ENCODE assay signal across 20 cellular contexts in the genomic region with DNA sequence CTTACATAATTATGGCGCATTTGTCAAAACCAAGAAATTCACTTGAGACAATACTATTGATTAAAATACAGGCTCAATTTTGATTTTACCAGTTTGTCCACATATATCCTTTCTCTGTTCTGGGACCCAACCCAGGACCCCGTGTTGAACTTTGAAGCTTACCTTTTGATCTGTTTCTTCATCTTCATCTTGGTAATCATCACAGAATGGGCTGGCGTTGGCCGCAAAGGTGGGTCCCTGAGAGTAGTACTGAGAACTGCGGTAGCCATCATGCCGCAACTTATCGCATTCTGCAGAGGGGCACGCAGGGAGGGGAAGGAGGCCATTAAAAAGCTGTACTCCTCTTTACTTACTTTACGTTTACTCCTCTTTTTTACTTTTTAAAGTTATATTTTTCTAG. TPM values are rescaled to one million over a fixed set of nuclear protein-coding genes. Genes with fewer than 3 reads are reported as not detected.
A peak's percentile ranks its signal among the peaks of the same experiment; 100 is the strongest.
DNase-seq lines count a peak whose midpoint lies in the region; ATAC-seq, FAIRE-seq and TF ChIP-seq lines count a peak whose summit lies in the region.
"Had no signal": no experiment of that assay in that cellular context is flagged by ENCODE, and none has a peak within 500 bp of the region (broad histone marks: within the 10 kb centered on the region; RNA-seq: fewer than 3 reads in every experiment).

No MANE protein-coding gene starts in this region.

- H3K27me3 ChIP-seq in liver (ENCODE audit: control insufficient read depth in 4 of 4, insufficient read depth in 4 of 4, low read length in 3 of 4) (no peaks in the 10 kb centered on the region), HepG2 (ENCODE audit: control insufficient read depth in 1 of 2, insufficient read depth in 2 of 2, low read length in 2 of 2) (no peaks in the 10 kb centered on the region)
- H3K27me3 ChIP-seq: BLaER1 treated with 17β-estradiol and CSF1 and Interleukin-3, amounts not matched to agents 10 nM and 100 nM had no signal

- FAIRE-seq in HepG2 (lab: Jason Lieb, UNC), result no peak
- FAIRE-seq: A549, D721Med, GM12878, GM12892, GM18507, GM19239 had no signal

- no peak for TF ChIP-seq CTCF in liver (IDR thresholded peaks at IDR 0.05; ENCODE audit: low read depth, low read length, missing input control)
- no peak for TF ChIP-seq CTCF in HepG2 (CRISPR knock-in tag; IDR thresholded peaks at IDR 0.05)
- TF ChIP-seq CTCF in GM10248 (IDR thresholded peaks at IDR 0.05; ENCODE audit: control extremely low read depth, extremely low read depth, low read depth, missing control alignments), result no peak

- DNase-seq in HepG2 (ENCODE audit: low spot score), result no peak
- DNase-seq in left lobe of liver (ENCODE audit: low spot score), result no peak
- DNase-seq in NCI-H1417 treated with DMSO at 0.1 percent for 48 hours (lab: John Stamatoyannopoulos, UW), result no peak
- DNase-seq in GM10248 (ENCODE audit: extremely low spot score), result no peak
- DNase-seq: AML-193; Caco-2; Calu3; CD4-positive, alpha-beta T cell; CD8-positive, alpha-beta T cell; DMS79 treated with DMSO at 0.1 percent for 48 hours; GF-D8 had no signal

- H3K9ac ChIP-seq in liver (ENCODE audit: low read depth in 1 of 2, low read length in 2 of 2), result no peak overlapping the region
- no peak overlapping the region for H3K9ac ChIP-seq in HepG2 (ENCODE audit: insufficient read depth, low read depth, low read length)
- H3K9ac ChIP-seq: BLaER1 treated with 17β-estradiol and CSF1 and Interleukin-3, amounts not matched to agents 10 nM and 100 nM had no signal

- H3K79me2 ChIP-seq in HepG2 (ENCODE audit: insufficient read depth, low read length), result peaks cover 45% of the 10 kb centered on the region

- no peak for TF ChIP-seq RAD21 in liver (IDR thresholded peaks at IDR 0.05)
- TF ChIP-seq RAD21 in HepG2 (CRISPR knock-in tag; IDR thresholded peaks at IDR 0.05), result no peak

- peaks cover 3 to 8% (median 4%) of the 10 kb centered on the region in 4 donors for H3K4me1 ChIP-seq in liver (ENCODE audit: control insufficient read depth in 4 of 4, insufficient read depth in 4 of 4, low read length in 3 of 4)
- peaks cover 34% of the 10 kb centered on the region for H3K4me1 ChIP-seq in HepG2 (ENCODE audit: insufficient read depth, low read length)
- H3K4me1 ChIP-seq: BLaER1 treated with 17β-estradiol and CSF1 and Interleukin-3, amounts not matched to agents 10 nM and 100 nM had no signal

- no peak overlapping the region for H2AFZ ChIP-seq in HepG2 (ENCODE audit: low read length)

- BruUV-seq in HepG2 (replicated peaks; lab: Mats Ljungman, UMichigan), result no TSS peak

- ATAC-seq in HepG2 (no peak), left lobe of liver (peak; percentile 62)
- ATAC-seq: A549; CD8-positive, alpha-beta T cell; GM12878 had no signal

- no peaks in the 10 kb centered on the region; the same call in 1 of the 2 replicates for H4K20me1 ChIP-seq in HepG2 (ENCODE audit: insufficient read depth, low read length)
- H4K20me1 ChIP-seq: BLaER1 treated with 17β-estradiol and CSF1 and Interleukin-3, amounts not matched to agents 10 nM and 100 nM had no signal

- in situ Hi-C loops in HepG2 (cut with HindIII; ENCODE audit: extremely low pct_ligation_motif_present, low pct_unique_long_range_greater_than_20kb), result no loop called here

- H3K36me3 ChIP-seq in liver (ENCODE audit: control insufficient read depth in 4 of 4, insufficient read depth in 3 of 4, low read depth in 1 of 4, low read length in 3 of 4) (peaks cover 3 to 23% (median 14%) of the 10 kb centered on the region in 4 donors), HepG2 (replicated peaks in 1 of 2; ENCODE audit: control insufficient read depth in 1 of 2, insufficient read depth in 2 of 2, low read length in 2 of 2) (peaks cover 10 to 61% of the 10 kb centered on the region in 2 experiments)

- TF ChIP-seq EP300 in HepG2 (IDR thresholded peaks at IDR 0.05; ENCODE audit: low read depth in 2 of 2, low read length in 2 of 2) (no peak), HepG2 (CRISPR knock-in tag; IDR thresholded peaks at IDR 0.05; ENCODE audit: borderline replicate concordance) (no peak)

- H3K9me3 ChIP-seq in liver (ENCODE audit: control insufficient read depth in 4 of 4, low read length in 3 of 4), result no peaks in the 10 kb centered on the region
- H3K9me3 ChIP-seq in HepG2 (ENCODE audit: low read length), result no peaks in the 10 kb centered on the region
- H3K9me3 ChIP-seq: A549, Caco-2 had no signal

- H3K27ac ChIP-seq in liver (ENCODE audit: low read depth in 1 of 2, low read length in 2 of 2), result no peak overlapping the region
- H3K27ac ChIP-seq in HepG2 (ENCODE audit: extremely low read length, insufficient read depth, low read length), result no peak overlapping the region
- H3K27ac ChIP-seq: 22Rv1; A549; BLaER1 treated with 17β-estradiol and CSF1 and Interleukin-3, amounts not matched to agents 10 nM and 100 nM had no signal

- CTCF ChIA-PET in HepG2 (lab: Yijun Ruan, JAX; ENCODE audit: low intra/inter-chr PET ratio, low total read pairs) (no interaction called here), GM10248 (lab: Yijun Ruan, JAX) (no interaction called here)

- 72% methylated on average over 9 of the region's 9 CpGs for WGBS in liver
- WGBS in HepG2 (ENCODE audit: low lambda C conversion rate), result 85% methylated on average over 9 of the region's 9 CpGs

- intact Hi-C loops in HepG2 (cut with micrococcal nuclease; ENCODE audit: unreplicated experiment), result no loop called here

- H3K4me2 ChIP-seq in HepG2 (ENCODE audit: low read depth, low read length), result no peak overlapping the region
- H3K4me2 ChIP-seq: A549; BLaER1 treated with 17β-estradiol and CSF1 and Interleukin-3, amounts not matched to agents 10 nM and 100 nM had no signal

- H3K4me3 ChIP-seq in liver (ENCODE audit: low read depth in 1 of 3, low read length in 3 of 3) (no peak overlapping the region), HepG2 (replicated peaks in 1 of 3; ENCODE audit: insufficient read depth in 1 of 3, low read depth in 2 of 3, low read length in 3 of 3) (no peak overlapping the region)
- H3K4me3 ChIP-seq: A549; BLaER1 treated with 17β-estradiol and CSF1 and Interleukin-3, amounts not matched to agents 10 nM and 100 nM; GM12878 had no signal

- TF ChIP-seq POLR2A in HepG2 (IDR thresholded peaks at IDR 0.05; ENCODE audit: insufficient read depth in 1 of 2, low read depth in 2 of 2, low read length in 2 of 2), result no peak

- POLR2A ChIA-PET in HepG2 (lab: Yijun Ruan, JAX), result no interaction called here
- POLR2A ChIA-PET in GM10248 (lab: Yijun Ruan, JAX), result no interaction called here

TF ChIP-seq in liver, 16 proteins besides CTCF, POLR2A, EP300 and RAD21:
- peak; percentile 43 to 44 for TF ChIP-seq HNF4A (conservative IDR thresholded peaks at IDR 0.05)
- no peak for TF ChIP-seq JUND (IDR thresholded peaks at IDR 0.05)

TF ChIP-seq in HepG2, 621 proteins besides CTCF, POLR2A, EP300 and RAD21:
- TF ChIP-seq SSRP1 (CRISPR knock-in tag; IDR thresholded peaks at IDR 0.05) (no peak), ZNF34 (CRISPR knock-in tag; IDR thresholded peaks at IDR 0.05; ENCODE audit: borderline replicate concordance) (no peak), ZNF879 (CRISPR knock-in tag; IDR thresholded peaks at IDR 0.05) (no peak), ETV5 (CRISPR knock-in tag; IDR thresholded peaks at IDR 0.05; ENCODE audit: borderline replicate concordance) (no peak), ZNF180 (CRISPR knock-in tag; IDR thresholded peaks at IDR 0.05; ENCODE audit: borderline replicate concordance, low read depth) (no peak)
- TF ChIP-seq, protein P1, sequence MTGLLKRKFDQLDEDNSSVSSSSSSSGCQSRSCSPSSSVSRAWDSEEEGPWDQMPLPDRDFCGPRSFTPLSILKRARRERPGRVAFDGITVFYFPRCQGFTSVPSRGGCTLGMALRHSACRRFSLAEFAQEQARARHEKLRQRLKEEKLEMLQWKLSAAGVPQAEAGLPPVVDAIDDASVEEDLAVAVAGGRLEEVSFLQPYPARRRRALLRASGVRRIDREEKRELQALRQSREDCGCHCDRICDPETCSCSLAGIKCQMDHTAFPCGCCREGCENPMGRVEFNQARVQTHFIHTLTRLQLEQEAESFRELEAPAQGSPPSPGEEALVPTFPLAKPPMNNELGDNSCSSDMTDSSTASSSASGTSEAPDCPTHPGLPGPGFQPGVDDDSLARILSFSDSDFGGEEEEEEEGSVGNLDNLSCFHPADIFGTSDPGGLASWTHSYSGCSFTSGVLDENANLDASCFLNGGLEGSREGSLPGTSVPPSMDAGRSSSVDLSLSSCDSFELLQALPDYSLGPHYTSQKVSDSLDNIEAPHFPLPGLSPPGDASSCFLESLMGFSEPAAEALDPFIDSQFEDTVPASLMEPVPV (CRISPR knock-in tag; IDR thresholded peaks at IDR 0.05), result no peak

RNA-seq across cellular contexts. Expression of a gene that starts 26.1 kb away (rescaled TPM):
- total RNA-seq in liver (10 to 100 TPM; 10.9 to 33.0 TPM), HepG2 (2016; rRNA removed; fragmentation: Illumina TruSeq; extraction: Trizol) (53.6 and 59.5 TPM in 2 replicates), left lobe of liver (59.8 TPM)
- polyA plus RNA-seq in liver (10 to 100 TPM in 1 of 2 donors, 1 to 10 TPM in 1; 6.6 to 30.4 TPM), HepG2 (2011; rRNA removed) (22.6 and 24.9 TPM in 2 replicates)
- total RNA-seq in HepG2 (2016; cell fraction: cytosol; rRNA removed; fragmentation: Illumina TruSeq; extraction: Trizol; ENCODE audit: low read depth), result 19.0 and 21.3 TPM in 2 replicates
- 55.9 and 56.5 TPM in 2 replicates for total RNA-seq in HepG2 (2016; cell fraction: insoluble cytoplasmic fraction; rRNA removed; fragmentation: Illumina TruSeq; extraction: Trizol)
- total RNA-seq in HepG2 (2016; cell fraction: membrane; rRNA removed; fragmentation: Illumina TruSeq; extraction: Trizol), result 22.2 and 23.0 TPM in 2 replicates
- 124 and 133 TPM in 2 replicates for total RNA-seq in HepG2 (2016; cell fraction: nucleus; rRNA removed; fragmentation: Illumina TruSeq; extraction: Trizol)
- polyA plus RNA-seq in HepG2 (2011; cell fraction: cytosol; rRNA removed), result 11.6 and 12.3 TPM in 2 replicates
- polyA plus RNA-seq in HepG2 (2011; cell fraction: nucleus; rRNA removed), result 42.8 and 45.1 TPM in 2 replicates
- polyA plus RNA-seq in HepG2 (2012), result 23.2 and 25.7 TPM in 2 replicates
- polyA plus RNA-seq in HepG2 (2016; cell fraction: cytosol; fragmentation: Illumina TruSeq; extraction: Trizol; ENCODE audit: low read depth), result 3.5 and 3.8 TPM in 2 replicates
- polyA plus RNA-seq in HepG2 (2016; cell fraction: insoluble cytoplasmic fraction; fragmentation: Illumina TruSeq; extraction: Trizol; ENCODE audit: low read depth), result 20.6 and 26.3 TPM in 2 replicates
- 6.4 and 7.5 TPM in 2 replicates for polyA plus RNA-seq in HepG2 (2016; cell fraction: membrane; fragmentation: Illumina TruSeq; extraction: Trizol; ENCODE audit: low read depth)
- 67.3 and 71.2 TPM in 2 replicates for polyA plus RNA-seq in HepG2 (2016; cell fraction: nucleus; fragmentation: Illumina TruSeq; extraction: Trizol; ENCODE audit: insufficient read depth, low read depth)
- 4.6 and 265 TPM in 2 replicates for polyA minus RNA-seq in HepG2 (2011; rRNA and poly(A)+ RNA removed; ENCODE audit: low replicate concordance)
- 58.2 and 64.4 TPM in 2 replicates for polyA minus RNA-seq in HepG2 (2011; cell fraction: cytosol; rRNA and poly(A)+ RNA removed)
- polyA minus RNA-seq in HepG2 (2011; cell fraction: nucleus; rRNA and poly(A)+ RNA removed), result 179 and 208 TPM in 2 replicates
- total RNA-seq: CD8-positive, alpha-beta T cell had no signal
